Comparison of ENCODE assay signal across 17 cellular contexts in the genomic region with DNA sequence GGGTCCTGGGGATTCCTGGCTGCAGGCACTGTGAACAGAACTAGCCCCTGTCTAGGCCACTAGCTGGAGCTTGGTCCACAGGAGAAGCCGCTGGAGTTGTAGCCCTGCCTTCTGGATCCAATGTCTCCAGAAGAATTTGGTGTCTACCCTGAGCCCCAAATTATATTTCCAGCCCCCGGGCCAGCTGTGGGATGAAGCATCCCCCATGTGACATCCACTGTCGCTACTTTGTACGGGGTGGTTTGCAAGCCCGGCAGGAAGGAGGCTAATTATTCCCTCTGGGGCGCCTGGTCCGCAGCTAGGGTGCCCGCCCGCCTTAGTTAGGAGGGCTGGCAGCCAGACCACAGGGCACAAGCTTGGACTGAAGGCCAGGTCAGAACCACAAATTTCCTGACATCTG.
DNase-seq lines count a peak whose midpoint lies in the region; ATAC-seq and TF ChIP-seq lines count a peak whose summit lies in the region.
"Had no signal": no experiment of that assay in that cellular context is flagged by ENCODE, and none has a peak within 500 bp of the region (broad histone marks: within the 10 kb centered on the region; RNA-seq: fewer than 3 reads in every experiment).

No MANE protein-coding gene starts in this region.

- H3K27ac Mint-ChIP-seq in chondrocyte (ENCODE audit: unreplicated experiment) = no peak overlapping the region
- peak overlapping the region; percentile 10 for H3K27ac Mint-ChIP-seq in stimulated activated effector memory CD8-positive, alpha-beta T cell treated with anti-CD3 and anti-CD28 coated beads, Interleukin-12 subunit alpha, Interleukin-12 subunit beta, amount 100 ng/mL, for 72 hours
- no peak overlapping the region for H3K27ac Mint-ChIP-seq in MCF 10A (ENCODE audit: low read depth, unreplicated experiment)
- H3K27ac Mint-ChIP-seq: GM23338 had no signal

- H3K27me3 ChIP-seq in heart right ventricle (no peaks in the 10 kb centered on the region), right atrium auricular region (no peaks in the 10 kb centered on the region), H7 (ENCODE audit: control insufficient read depth, insufficient read depth, low read length) (no peaks in the 10 kb centered on the region)

- H3K4me1 Mint-ChIP-seq in chondrocyte (ENCODE audit: low read depth) (peaks cover 87% of the 10 kb centered on the region), MCF 10A (ENCODE audit: insufficient read depth, unreplicated experiment) (peaks cover 35% of the 10 kb centered on the region)
- H3K4me1 Mint-ChIP-seq in stimulated activated effector memory CD8-positive, alpha-beta T cell treated with anti-CD3 and anti-CD28 coated beads, Interleukin-12 subunit alpha, Interleukin-12 subunit beta, amount 100 ng/mL, for 72 hours = peaks cover 83% of the 10 kb centered on the region

- TF ChIP-seq CTCF in heart right ventricle (IDR thresholded peaks at IDR 0.05) = no peak
- TF ChIP-seq CTCF in right atrium auricular region (IDR thresholded peaks at IDR 0.05) = no peak
- TF ChIP-seq CTCF in chondrocyte (IDR thresholded peaks at IDR 0.05) = no peak
- TF ChIP-seq CTCF in MCF 10A (IDR thresholded peaks at IDR 0.05; ENCODE audit: unreplicated experiment) = no peak

- CTCF ChIA-PET in MCF 10A (lab: Yijun Ruan, JAX) = no interaction called here

- H3K4me1 ChIP-seq in heart right ventricle (peaks cover 19 to 86% (median 73%) of the 10 kb centered on the region in 9 donors), right atrium auricular region (peaks cover 0 to 75% of the 10 kb centered on the region in 2 donors)

- no peak overlapping the region for H3K4me3 Mint-ChIP-seq in chondrocyte (ENCODE audit: unreplicated experiment)
- H3K4me3 Mint-ChIP-seq in stimulated activated effector memory CD8-positive, alpha-beta T cell treated with anti-CD3 and anti-CD28 coated beads, Interleukin-12 subunit alpha, Interleukin-12 subunit beta, amount 100 ng/mL, for 72 hours = no peak overlapping the region
- H3K4me3 Mint-ChIP-seq in MCF 10A (ENCODE audit: unreplicated experiment) = no peak overlapping the region
- H3K4me3 Mint-ChIP-seq: GM23338 had no signal

- H3K9me3 ChIP-seq in heart right ventricle (no peaks in the 10 kb centered on the region), right atrium auricular region (no peaks in the 10 kb centered on the region)

- 71 to 79% methylated on average over 9 of the region's 9 CpGs for WGBS in heart right ventricle, 2 donors

- POLR2A ChIA-PET in MCF 10A (lab: Yijun Ruan, JAX) = no interaction called here

- no TSS peak for BruUV-seq in MCF 10A (replicated peaks; lab: Mats Ljungman, UMichigan)

- intact Hi-C loops in heart right ventricle (cut with DNase I) (loop anchor here in 4 of 10 donors (5.0 to 10.0 kb wide), 6 partner anchors 43 to 129 kb away; no protein-coding TSS in a partner anchor), MCF 10A (cut with micrococcal nuclease) (no loop called here)

- H3K9me3 Mint-ChIP-seq in chondrocyte (ENCODE audit: low read depth) (peaks cover 3% of the 10 kb centered on the region), MCF 10A (ENCODE audit: unreplicated experiment) (peaks cover 18% of the 10 kb centered on the region)
- peaks cover 7% of the 10 kb centered on the region for H3K9me3 Mint-ChIP-seq in stimulated activated effector memory CD8-positive, alpha-beta T cell treated with anti-CD3 and anti-CD28 coated beads, Interleukin-12 subunit alpha, Interleukin-12 subunit beta, amount 100 ng/mL, for 72 hours
- H3K9me3 Mint-ChIP-seq: GM23338 had no signal

- no peak for ATAC-seq in heart right ventricle
- no peak for ATAC-seq in stimulated activated effector memory CD8-positive, alpha-beta T cell treated with anti-CD3 and anti-CD28 coated beads, Interleukin-12 subunit alpha, Interleukin-12 subunit beta, amount 100 ng/mL, for 72 hours
- ATAC-seq: GM23338, K562 had no signal

- H3K36me3 ChIP-seq in heart right ventricle = no peaks in the 10 kb centered on the region
- H3K36me3 ChIP-seq in right atrium auricular region = no peaks in the 10 kb centered on the region
- H3K36me3 ChIP-seq in H7 (replicated peaks; ENCODE audit: control insufficient read depth, insufficient read depth, low read length) = no peaks in the 10 kb centered on the region

- peaks cover 12% of the 10 kb centered on the region for H3K36me3 Mint-ChIP-seq in chondrocyte (ENCODE audit: low read depth)
- H3K36me3 Mint-ChIP-seq in stimulated activated effector memory CD8-positive, alpha-beta T cell treated with anti-CD3 and anti-CD28 coated beads, Interleukin-12 subunit alpha, Interleukin-12 subunit beta, amount 100 ng/mL, for 72 hours = no peaks in the 10 kb centered on the region
- H3K36me3 Mint-ChIP-seq in MCF 10A (ENCODE audit: insufficient read depth, unreplicated experiment) = peaks cover 15% of the 10 kb centered on the region

- DNase-seq in heart right ventricle (no peak), right atrium auricular region (ENCODE audit: low spot score) (no peak), chondrocyte (ENCODE audit: low spot score) (peak; percentile 68), myocyte (ENCODE audit: low read depth) (peak; percentile 57), H7 (no peak), MCF 10A (ENCODE audit: unreplicated experiment) (no peak)
- no peak for DNase-seq in stimulated activated effector memory CD8-positive, alpha-beta T cell treated with anti-CD3 and anti-CD28 coated beads, Interleukin-12 subunit alpha, Interleukin-12 subunit beta, amount 100 ng/mL, for 72 hours (ENCODE audit: low spot score in 2 of 2)
- DNase-seq in activated CD8-positive, alpha-beta memory T cell treated with anti-CD3 and anti-CD28 coated beads for 24 hours = no peak
- DNase-seq: DMS79; NCI-H1105; NCI-H1694 treated with DMSO at 0.1 percent for 48 hours; NCI-H345; NCI-H526 treated with DMSO at 0.1 percent for 48 hours; NK-92 treated with Interleukin-12 subunit alpha and Interleukin-12 subunit beta, amount 100 ng/mL, for 24 hours; OCI-M1 had no signal

- peak overlapping the region in 6 of 10 donors; percentile 82 to 94 (median 88) for H3K27ac ChIP-seq in heart right ventricle
- H3K27ac ChIP-seq in right atrium auricular region = no peak overlapping the region

- no peaks in the 10 kb centered on the region for H3K27me3 Mint-ChIP-seq in chondrocyte (ENCODE audit: low read depth)
- no peaks in the 10 kb centered on the region for H3K27me3 Mint-ChIP-seq in MCF 10A (ENCODE audit: insufficient read depth, unreplicated experiment)

- H3K4me3 ChIP-seq in heart right ventricle = no peak overlapping the region
- H3K4me3 ChIP-seq in right atrium auricular region = no peak overlapping the region
- no peak overlapping the region for H3K4me3 ChIP-seq in H7 (ENCODE audit: insufficient read depth, low read depth, low read length)
- H3K4me3 ChIP-seq: GM23338, K562 had no signal

Comparison
In these comparisons a context has a peak if more than half of its experiments do, and no peak if none do; other contexts are left out.
1. H3K27ac ChIP-seq: peak in heart right ventricle (6 of 10); none in right atrium auricular region (0 of 2).
2. DNase-seq: peak in chondrocyte (single experiment) and myocyte (single experiment); none in heart right ventricle (0 of 2), right atrium auricular region (single experiment), stimulated activated effector memory CD8-positive, alpha-beta T cell treated with anti-CD3 and anti-CD28 coated beads, Interleukin-12 subunit alpha, Interleukin-12 subunit beta, amount 100 ng/mL, for 72 hours (0 of 2), H7 (single experiment), MCF 10A (single experiment) and activated CD8-positive, alpha-beta memory T cell treated with anti-CD3 and anti-CD28 coated beads for 24 hours (single experiment).